ENCODE assay signal across 16 cellular contexts in the genomic region with DNA sequence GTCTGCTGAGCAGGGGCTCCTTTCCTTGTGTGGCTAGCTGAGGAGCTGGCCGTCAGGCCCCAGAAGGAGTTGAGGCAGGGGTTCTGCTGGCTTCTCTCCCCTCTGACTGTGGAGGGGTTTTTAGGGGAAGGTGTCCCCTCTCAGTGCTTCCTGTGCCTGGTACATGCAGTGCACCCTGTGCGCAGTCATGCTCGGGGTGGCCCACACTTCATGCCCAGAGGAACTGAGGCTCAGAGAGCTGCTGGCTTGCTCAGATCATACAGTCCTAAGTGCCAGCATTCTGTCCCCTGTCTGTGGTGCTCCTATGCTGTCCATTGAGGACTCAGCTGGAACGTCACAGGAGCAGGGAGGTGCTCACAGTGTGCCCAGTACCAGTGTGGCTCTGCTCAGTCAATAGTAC.
"Had no signal": no experiment of that assay in that cellular context is flagged by ENCODE, and none has a peak within 500 bp of the region (broad histone marks: within the 10 kb centered on the region; RNA-seq: fewer than 3 reads in every experiment).

No MANE protein-coding gene starts in this region.

- H3K4me3 ChIP-seq: MG63, SJCRH30 had no signal

- H3K9me3 ChIP-seq: SJCRH30 had no signal

- H3K27me3 ChIP-seq: MG63, SJCRH30 had no signal

- ATAC-seq: Panc1, PC-3, SK-N-SH treated with all-trans-retinoic acid at 6 μM for 48 hours had no signal

- H3K36me3 ChIP-seq: SJCRH30 had no signal

- DNase-seq: Karpas-422; KBM-7; MG63; NCI-H1436; NCI-H187; NCI-H2081 treated with DMSO at 0.1 percent for 48 hours; NCI-H226; NCI-H510A; NK-92 treated with Interleukin-12 subunit alpha and Interleukin-12 subunit beta, amount 100 ng/mL, for 24 hours; PC-3; SHP77 treated with DMSO at 0.1 percent for 48 hours; SJCRH30 had no signal

- H3K27ac ChIP-seq: HL-60, RWPE1 had no signal
